Comparison of ENCODE assay signal across 1 cellular context in the genomic region with DNA sequence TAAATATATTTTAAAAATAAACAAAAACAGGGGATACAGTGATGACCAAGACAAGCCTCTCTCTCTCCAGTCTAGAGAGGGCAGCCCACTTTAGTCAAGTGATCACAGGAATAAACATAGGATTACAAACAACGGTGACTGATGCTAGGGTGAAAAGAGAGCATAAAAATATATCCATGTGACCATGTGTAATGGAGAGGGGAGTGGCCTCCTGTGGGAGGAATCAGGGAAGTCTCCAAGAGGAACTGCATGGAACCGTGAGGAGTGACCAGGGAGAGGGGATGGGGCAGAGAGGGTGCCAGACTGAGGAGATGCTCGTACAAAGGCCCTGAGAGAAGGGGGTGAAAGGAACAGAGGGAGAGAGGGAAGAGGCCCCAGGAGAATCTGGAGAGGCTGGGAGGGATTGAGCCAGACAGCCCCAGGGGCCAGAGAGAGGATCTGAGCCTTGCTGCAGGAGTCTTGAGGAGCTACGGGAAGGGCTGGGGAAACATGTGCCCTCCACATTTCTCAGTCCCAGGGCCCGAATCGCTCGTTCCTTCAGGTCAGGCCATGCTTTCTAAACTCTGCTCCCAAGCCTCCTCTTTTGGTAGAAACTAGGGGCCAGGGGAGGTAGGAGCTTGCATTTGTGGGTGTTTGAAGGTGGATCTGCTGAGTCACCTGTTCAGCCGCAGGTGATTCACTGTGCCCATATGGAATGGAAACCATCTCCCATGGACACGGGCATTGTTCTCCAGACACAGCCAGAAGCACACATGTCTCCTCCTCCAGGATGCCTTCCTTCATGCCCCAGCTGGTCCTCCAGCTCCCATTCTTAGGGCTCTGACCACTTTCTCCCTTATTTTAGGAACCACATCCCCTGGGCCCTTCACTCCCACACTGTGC.
TF ChIP-seq lines count a peak whose summit lies in the region.

No MANE protein-coding gene starts in this region.

TF ChIP-seq in GM23338, 12 proteins besides CTCF, POLR2A, EP300 and RAD21 (continued from another document):
- TF ChIP-seq, protein P1, sequence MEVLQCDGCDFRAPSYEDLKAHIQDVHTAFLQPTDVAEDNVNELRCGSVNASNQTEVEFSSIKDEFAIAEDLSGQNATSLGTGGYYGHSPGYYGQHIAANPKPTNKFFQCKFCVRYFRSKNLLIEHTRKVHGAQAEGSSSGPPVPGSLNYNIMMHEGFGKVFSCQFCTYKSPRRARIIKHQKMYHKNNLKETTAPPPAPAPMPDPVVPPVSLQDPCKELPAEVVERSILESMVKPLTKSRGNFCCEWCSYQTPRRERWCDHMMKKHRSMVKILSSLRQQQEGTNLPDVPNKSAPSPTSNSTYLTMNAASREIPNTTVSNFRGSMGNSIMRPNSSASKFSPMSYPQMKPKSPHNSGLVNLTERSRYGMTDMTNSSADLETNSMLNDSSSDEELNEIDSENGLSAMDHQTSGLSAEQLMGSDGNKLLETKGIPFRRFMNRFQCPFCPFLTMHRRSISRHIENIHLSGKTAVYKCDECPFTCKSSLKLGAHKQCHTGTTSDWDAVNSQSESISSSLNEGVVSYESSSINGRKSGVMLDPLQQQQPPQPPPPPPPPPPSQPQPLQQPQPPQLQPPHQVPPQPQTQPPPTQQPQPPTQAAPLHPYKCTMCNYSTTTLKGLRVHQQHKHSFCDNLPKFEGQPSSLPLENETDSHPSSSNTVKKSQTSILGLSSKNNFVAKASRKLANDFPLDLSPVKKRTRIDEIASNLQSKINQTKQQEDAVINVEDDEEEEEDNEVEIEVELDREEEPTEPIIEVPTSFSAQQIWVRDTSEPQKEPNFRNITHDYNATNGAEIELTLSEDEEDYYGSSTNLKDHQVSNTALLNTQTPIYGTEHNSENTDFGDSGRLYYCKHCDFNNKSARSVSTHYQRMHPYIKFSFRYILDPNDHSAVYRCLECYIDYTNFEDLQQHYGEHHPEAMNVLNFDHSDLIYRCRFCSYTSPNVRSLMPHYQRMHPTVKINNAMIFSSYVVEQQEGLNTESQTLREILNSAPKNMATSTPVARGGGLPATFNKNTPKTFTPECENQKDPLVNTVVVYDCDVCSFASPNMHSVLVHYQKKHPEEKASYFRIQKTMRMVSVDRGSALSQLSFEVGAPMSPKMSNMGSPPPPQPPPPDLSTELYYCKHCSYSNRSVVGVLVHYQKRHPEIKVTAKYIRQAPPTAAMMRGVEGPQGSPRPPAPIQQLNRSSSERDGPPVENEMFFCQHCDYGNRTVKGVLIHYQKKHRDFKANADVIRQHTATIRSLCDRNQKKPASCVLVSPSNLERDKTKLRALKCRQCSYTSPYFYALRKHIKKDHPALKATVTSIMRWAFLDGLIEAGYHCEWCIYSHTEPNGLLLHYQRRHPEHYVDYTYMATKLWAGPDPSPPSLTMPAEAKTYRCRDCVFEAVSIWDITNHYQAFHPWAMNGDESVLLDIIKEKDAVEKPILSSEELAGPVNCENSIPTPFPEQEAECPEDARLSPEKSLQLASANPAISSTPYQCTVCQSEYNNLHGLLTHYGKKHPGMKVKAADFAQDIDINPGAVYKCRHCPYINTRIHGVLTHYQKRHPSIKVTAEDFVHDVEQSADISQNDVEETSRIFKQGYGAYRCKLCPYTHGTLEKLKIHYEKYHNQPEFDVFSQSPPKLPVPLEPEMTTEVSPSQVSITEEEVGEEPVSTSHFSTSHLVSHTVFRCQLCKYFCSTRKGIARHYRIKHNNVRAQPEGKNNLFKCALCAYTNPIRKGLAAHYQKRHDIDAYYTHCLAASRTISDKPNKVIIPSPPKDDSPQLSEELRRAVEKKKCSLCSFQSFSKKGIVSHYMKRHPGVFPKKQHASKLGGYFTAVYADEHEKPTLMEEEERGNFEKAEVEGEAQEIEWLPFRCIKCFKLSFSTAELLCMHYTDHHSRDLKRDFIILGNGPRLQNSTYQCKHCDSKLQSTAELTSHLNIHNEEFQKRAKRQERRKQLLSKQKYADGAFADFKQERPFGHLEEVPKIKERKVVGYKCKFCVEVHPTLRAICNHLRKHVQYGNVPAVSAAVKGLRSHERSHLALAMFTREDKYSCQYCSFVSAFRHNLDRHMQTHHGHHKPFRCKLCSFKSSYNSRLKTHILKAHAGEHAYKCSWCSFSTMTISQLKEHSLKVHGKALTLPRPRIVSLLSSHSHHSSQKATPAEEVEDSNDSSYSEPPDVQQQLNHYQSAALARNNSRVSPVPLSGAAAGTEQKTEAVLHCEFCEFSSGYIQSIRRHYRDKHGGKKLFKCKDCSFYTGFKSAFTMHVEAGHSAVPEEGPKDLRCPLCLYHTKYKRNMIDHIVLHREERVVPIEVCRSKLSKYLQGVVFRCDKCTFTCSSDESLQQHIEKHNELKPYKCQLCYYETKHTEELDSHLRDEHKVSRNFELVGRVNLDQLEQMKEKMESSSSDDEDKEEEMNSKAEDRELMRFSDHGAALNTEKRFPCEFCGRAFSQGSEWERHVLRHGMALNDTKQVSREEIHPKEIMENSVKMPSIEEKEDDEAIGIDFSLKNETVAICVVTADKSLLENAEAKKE (CRISPR knock-in tag; IDR thresholded peaks at IDR 0.05): no peak
- TF ChIP-seq, protein P2, sequence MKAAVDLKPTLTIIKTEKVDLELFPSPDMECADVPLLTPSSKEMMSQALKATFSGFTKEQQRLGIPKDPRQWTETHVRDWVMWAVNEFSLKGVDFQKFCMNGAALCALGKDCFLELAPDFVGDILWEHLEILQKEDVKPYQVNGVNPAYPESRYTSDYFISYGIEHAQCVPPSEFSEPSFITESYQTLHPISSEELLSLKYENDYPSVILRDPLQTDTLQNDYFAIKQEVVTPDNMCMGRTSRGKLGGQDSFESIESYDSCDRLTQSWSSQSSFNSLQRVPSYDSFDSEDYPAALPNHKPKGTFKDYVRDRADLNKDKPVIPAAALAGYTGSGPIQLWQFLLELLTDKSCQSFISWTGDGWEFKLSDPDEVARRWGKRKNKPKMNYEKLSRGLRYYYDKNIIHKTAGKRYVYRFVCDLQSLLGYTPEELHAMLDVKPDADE (IDR thresholded peaks at IDR 0.05): no peak
- TF ChIP-seq STAT1 (IDR thresholded peaks at IDR 0.05; ENCODE audit: unreplicated experiment) (no peak), CREB1 (CRISPR knock-in tag; IDR thresholded peaks at IDR 0.05; ENCODE audit: low read depth) (no peak), NANOG (IDR thresholded peaks at IDR 0.05; ENCODE audit: borderline replicate concordance) (no peak)
